22 cellular contexts compared by ENCODE assay signal in genomic region chr10:131692686-131693334, GRCh38.
"Had no signal": no experiment of that assay in that cellular context is flagged by ENCODE, and none has a peak within 500 bp of the region (broad histone marks: within the 10 kb centered on the region; RNA-seq: fewer than 3 reads in every experiment).

No MANE protein-coding gene starts in this region.

- H3K4me3 Mint-ChIP-seq: central memory CD8-positive, alpha-beta T cell; immature natural killer cell; nephron; stimulated activated effector memory CD8-positive, alpha-beta T cell treated with anti-CD3 and anti-CD28 coated beads, Interleukin-12 subunit alpha, Interleukin-12 subunit beta, amount 100 ng/mL, for 72 hours; type B pancreatic cell had no signal

- H3K4me2 ChIP-seq: smooth muscle cell had no signal

- ATAC-seq: gastroesophageal sphincter; left colon; right cardiac atrium; stimulated activated effector memory CD8-positive, alpha-beta T cell treated with anti-CD3 and anti-CD28 coated beads, Interleukin-12 subunit alpha, Interleukin-12 subunit beta, amount 100 ng/mL, for 72 hours; stimulated activated naive CD8-positive, alpha-beta T cell treated with anti-CD3 and anti-CD28 coated beads, Interleukin-15, Interleukin-2, amounts not matched to agents 100 U/mL and 50 U/mL, for 24 hours had no signal

- H3K9me3 ChIP-seq: esophagus muscularis mucosa, gastroesophageal sphincter, neutrophil, suprapubic skin, thyroid gland, uterus had no signal

- H3K36me3 ChIP-seq: esophagus muscularis mucosa, gastroesophageal sphincter, neutrophil, suprapubic skin, thyroid gland, uterus had no signal

- H3K36me3 Mint-ChIP-seq: stimulated activated effector memory CD8-positive, alpha-beta T cell treated with anti-CD3 and anti-CD28 coated beads, Interleukin-12 subunit alpha, Interleukin-12 subunit beta, amount 100 ng/mL, for 72 hours; type B pancreatic cell had no signal

- DNase-seq: effector memory CD4-positive, alpha-beta T cell; glutamatergic neuron; immature natural killer cell; left colon; mammary epithelial cell; posterior cingulate gyrus; right cardiac atrium; stimulated activated CD4-positive, alpha-beta T cell treated with anti-CD3 and anti-CD28 coated beads, Interleukin-4, amount 100 ng/mL, for 1 hour; stimulated activated CD8-positive, alpha-beta memory T cell treated with anti-CD3 and anti-CD28 coated beads, Interleukin-4, amount 100 ng/mL, for 48 hours; stimulated activated naive CD8-positive, alpha-beta T cell treated with anti-CD3 and anti-CD28 coated beads, Interleukin-15, Interleukin-2, amounts not matched to agents 100 U/mL and 50 U/mL, for 24 hours; thyroid gland; uterus had no signal

- H3K4me1 Mint-ChIP-seq: central memory CD8-positive, alpha-beta T cell; immature natural killer cell; stimulated activated effector memory CD8-positive, alpha-beta T cell treated with anti-CD3 and anti-CD28 coated beads, Interleukin-12 subunit alpha, Interleukin-12 subunit beta, amount 100 ng/mL, for 72 hours had no signal

- H3K27ac Mint-ChIP-seq: immature natural killer cell; nephron; stimulated activated effector memory CD8-positive, alpha-beta T cell treated with anti-CD3 and anti-CD28 coated beads, Interleukin-12 subunit alpha, Interleukin-12 subunit beta, amount 100 ng/mL, for 72 hours; type B pancreatic cell had no signal

- H3K27me3 Mint-ChIP-seq: central memory CD8-positive, alpha-beta T cell had no signal

- H3K4me3 ChIP-seq: esophagus muscularis mucosa, gastroesophageal sphincter, smooth muscle cell, suprapubic skin, thyroid gland, uterus had no signal

- H3K9me3 Mint-ChIP-seq: central memory CD8-positive, alpha-beta T cell; nephron; type B pancreatic cell had no signal

- H3K27ac ChIP-seq: epithelial cell of prostate, esophagus muscularis mucosa, gastroesophageal sphincter, neutrophil, suprapubic skin, thyroid gland, uterus had no signal

- H3K4me1 ChIP-seq: esophagus muscularis mucosa, gastroesophageal sphincter, suprapubic skin, thyroid gland, uterus had no signal

- H3K27me3 ChIP-seq: neutrophil, thyroid gland, uterus had no signal
